In genomic region chr4:25128671-25129070, GRCh38 we compare ENCODE assay signal across 22 cellular contexts. TPM values are rescaled to one million over a fixed set of nuclear protein-coding genes. Genes with fewer than 3 reads are reported as not detected.
A peak's percentile ranks its signal among the peaks of the same experiment; 100 is the strongest.
DNase-seq lines count a peak whose midpoint lies in the region; ATAC-seq and TF ChIP-seq lines count a peak whose summit lies in the region.
"Had no signal": no experiment of that assay in that cellular context is flagged by ENCODE, and none has a peak within 500 bp of the region (broad histone marks: within the 10 kb centered on the region; RNA-seq: fewer than 3 reads in every experiment).

No MANE protein-coding gene starts in this region.

- no peak for DNase-seq in activated naive CD4-positive, alpha-beta T cell treated with anti-CD3 and anti-CD28 coated beads, Interleukin-2, amount 50 U/mL, for 72 hours (ENCODE audit: low spot score in 2 of 2)
- DNase-seq in NCI-H2171 treated with DMSO at 0.1 percent for 48 hours (lab: John Stamatoyannopoulos, UW) (peak; percentile 5), fibroblast of mammary gland (ENCODE audit: low read depth) (peak; percentile 32), left colon (no peak), lower lobe of right lung (no peak), heart right ventricle (no peak)
- DNase-seq in effector CD4-positive, alpha-beta T cell, result no peak
- DNase-seq: activated CD4-positive, alpha-beta T cell treated with anti-CD3 and anti-CD28 coated beads for 1 hour; H7; hypothalamus; NCI-H1092 treated with DMSO at 0.1 percent for 48 hours; NCI-H774; PC-9; SK-N-SH; stimulated activated CD4-positive, alpha-beta T cell treated with anti-CD3 and anti-CD28 coated beads, Interleukin-15, amount 100 ng/mL, for 24 hours; T1000; tibial artery had no signal

- peaks cover 3% of the 10 kb centered on the region for H3K4me1 Mint-ChIP-seq in activated naive CD4-positive, alpha-beta T cell treated with anti-CD3 and anti-CD28 coated beads, Interleukin-2, amount 50 U/mL, for 24 hours
- H3K4me1 Mint-ChIP-seq: stimulated activated effector memory CD8-positive, alpha-beta T cell treated with anti-CD3 and anti-CD28 coated beads, Interleukin-12 subunit alpha, Interleukin-12 subunit beta, amount 100 ng/mL, for 72 hours had no signal

- H3K27me3 Mint-ChIP-seq in activated naive CD4-positive, alpha-beta T cell treated with anti-CD3 and anti-CD28 coated beads, Interleukin-2, amount 50 U/mL, for 24 hours, result no peaks in the 10 kb centered on the region

- TF ChIP-seq CTCF in fibroblast of mammary gland (conservative IDR thresholded peaks at IDR 0.05; ENCODE audit: control insufficient read depth, insufficient read depth, low read depth, low read length) (no peak), lower lobe of right lung (IDR thresholded peaks at IDR 0.05) (no peak), heart right ventricle (IDR thresholded peaks at IDR 0.05) (no peak)

- no peaks in the 10 kb centered on the region for H3K9me3 ChIP-seq in lower lobe of right lung
- no peaks in the 10 kb centered on the region for H3K9me3 ChIP-seq in heart right ventricle
- H3K9me3 ChIP-seq: A549, SK-N-SH, tibial artery had no signal

- intact Hi-C loops in left colon (cut with DNase I, micrococcal nuclease) (no loop called here), lower lobe of right lung (cut with DNase I) (no loop called here), heart right ventricle (cut with DNase I) (no loop called here)

- H3K4me3 Mint-ChIP-seq in activated naive CD4-positive, alpha-beta T cell treated with anti-CD3 and anti-CD28 coated beads, Interleukin-2, amount 50 U/mL, for 24 hours, result no peak overlapping the region
- H3K4me3 Mint-ChIP-seq: stimulated activated effector memory CD8-positive, alpha-beta T cell treated with anti-CD3 and anti-CD28 coated beads, Interleukin-12 subunit alpha, Interleukin-12 subunit beta, amount 100 ng/mL, for 72 hours had no signal

- H3K27ac ChIP-seq in lower lobe of right lung, result no peak overlapping the region
- H3K27ac ChIP-seq in heart right ventricle, result no peak overlapping the region
- H3K27ac ChIP-seq: A549, C4-2B, KMS-11, PC-9, tibial artery had no signal

- no peaks in the 10 kb centered on the region for H3K4me1 ChIP-seq in lower lobe of right lung
- peaks cover 0 to 17% (median 4%) of the 10 kb centered on the region in 9 donors for H3K4me1 ChIP-seq in heart right ventricle
- H3K4me1 ChIP-seq: A549 had no signal

- ATAC-seq in activated naive CD4-positive, alpha-beta T cell treated with anti-CD3 and anti-CD28 coated beads, Interleukin-2, amount 50 U/mL, for 72 hours, result no peak
- no peak for ATAC-seq in left colon
- ATAC-seq in lower lobe of right lung, result no peak
- no peak for ATAC-seq in heart right ventricle
- ATAC-seq: A549; stimulated activated effector memory CD8-positive, alpha-beta T cell treated with anti-CD3 and anti-CD28 coated beads, Interleukin-12 subunit alpha, Interleukin-12 subunit beta, amount 100 ng/mL, for 72 hours had no signal

- H3K27me3 ChIP-seq in lower lobe of right lung (ENCODE audit: low read depth) (no peaks in the 10 kb centered on the region), heart right ventricle (no peaks in the 10 kb centered on the region)
- H3K27me3 ChIP-seq: tibial artery had no signal

- peak overlapping the region; percentile 18 for H3K27ac Mint-ChIP-seq in activated naive CD4-positive, alpha-beta T cell treated with anti-CD3 and anti-CD28 coated beads, Interleukin-2, amount 50 U/mL, for 24 hours
- H3K27ac Mint-ChIP-seq in activated naive CD4-positive, alpha-beta T cell treated with anti-CD3 and anti-CD28 coated beads, Interleukin-2, amount 50 U/mL, for 72 hours, result no peak overlapping the region
- H3K27ac Mint-ChIP-seq: stimulated activated effector memory CD8-positive, alpha-beta T cell treated with anti-CD3 and anti-CD28 coated beads, Interleukin-12 subunit alpha, Interleukin-12 subunit beta, amount 100 ng/mL, for 72 hours had no signal

- H3K36me3 ChIP-seq in lower lobe of right lung (peaks cover 31% of the 10 kb centered on the region), heart right ventricle (peaks cover 0 to 40% (median 14%) of the 10 kb centered on the region in 9 donors)

- H3K4me3 ChIP-seq in fibroblast of mammary gland (ENCODE audit: control insufficient read depth, low read depth, low read length) (no peak overlapping the region), lower lobe of right lung (no peak overlapping the region), heart right ventricle (no peak overlapping the region)
- H3K4me3 ChIP-seq: A549, PC-9, tibial artery had no signal

- H3K36me3 Mint-ChIP-seq in activated naive CD4-positive, alpha-beta T cell treated with anti-CD3 and anti-CD28 coated beads, Interleukin-2, amount 50 U/mL, for 24 hours, result peaks cover 9% of the 10 kb centered on the region
- peaks cover 0 to 8% of the 10 kb centered on the region in 2 donors for H3K36me3 Mint-ChIP-seq in activated naive CD4-positive, alpha-beta T cell treated with anti-CD3 and anti-CD28 coated beads, Interleukin-2, amount 50 U/mL, for 72 hours

- H3K9me3 Mint-ChIP-seq in activated naive CD4-positive, alpha-beta T cell treated with anti-CD3 and anti-CD28 coated beads, Interleukin-2, amount 50 U/mL, for 24 hours, result no peaks in the 10 kb centered on the region
- H3K9me3 Mint-ChIP-seq in activated naive CD4-positive, alpha-beta T cell treated with anti-CD3 and anti-CD28 coated beads, Interleukin-2, amount 50 U/mL, for 72 hours, result no peaks in the 10 kb centered on the region
- H3K9me3 Mint-ChIP-seq: stimulated activated effector memory CD8-positive, alpha-beta T cell treated with anti-CD3 and anti-CD28 coated beads, Interleukin-12 subunit alpha, Interleukin-12 subunit beta, amount 100 ng/mL, for 72 hours had no signal

RNA-seq across cellular contexts. Expression of gene SEPSECS, which starts 31.6 kb away (rescaled TPM):
- 10 to 100 TPM; 10.9 to 17.3 TPM for total RNA-seq in activated naive CD4-positive, alpha-beta T cell treated with anti-CD3 and anti-CD28 coated beads, Interleukin-2, amount 50 U/mL, for 72 hours
- total RNA-seq in left colon, result 10 to 100 TPM; 11.1 to 17.7 TPM
- 11.3 TPM for total RNA-seq in lower lobe of right lung
- 1 to 10 TPM; 2.9 to 9.1 (median 6.2) TPM for total RNA-seq in heart right ventricle
- 1 to 10 TPM; 1.3 to 6.0 TPM for polyA plus RNA-seq in heart right ventricle

Comparison
In these comparisons a context has a peak if more than half of its experiments do, and no peak if none do; other contexts are left out.
1. DNase-seq: peak in NCI-H2171 treated with DMSO at 0.1 percent for 48 hours (single experiment) and fibroblast of mammary gland (single experiment); none in activated naive CD4-positive, alpha-beta T cell treated with anti-CD3 and anti-CD28 coated beads, Interleukin-2, amount 50 U/mL, for 72 hours (0 of 2), left colon (0 of 2), effector CD4-positive, alpha-beta T cell (single experiment), lower lobe of right lung (single experiment) and heart right ventricle (0 of 2).